In genomic region chr15:60720084-60720483, GRCh38 we compare ENCODE assay signal across 15 cellular contexts.
DNase-seq lines count a peak whose midpoint lies in the region; ATAC-seq and TF ChIP-seq lines count a peak whose summit lies in the region.
"Had no signal": no experiment of that assay in that cellular context is flagged by ENCODE, and none has a peak within 500 bp of the region (broad histone marks: within the 10 kb centered on the region; RNA-seq: fewer than 3 reads in every experiment).

No MANE protein-coding gene starts in this region.

- POLR2A ChIA-PET in naive thymus-derived CD8-positive, alpha-beta T cell (lab: Charles Lee), result interaction anchor here (0.8 to 1.2 kb wide), 3 partner anchors 11 to 124 kb away, joined by 3 to 5 read pairs (median 4); no protein-coding TSS in a partner anchor

- no peaks in the 10 kb centered on the region for H3K36me3 Mint-ChIP-seq in T-helper 2 cell treated with Interferon-gamma antibody and Interleukin-4, amounts not matched to agents 5 μg/mL and 100 μg/mL, for 36 hours (ENCODE audit: low read depth)
- peaks cover 6% of the 10 kb centered on the region for H3K36me3 Mint-ChIP-seq in activated T-helper 17 cell treated with anti-CD3 and anti-CD28 coated beads, Interleukin-2, amount 50 U/mL, for 72 hours (ENCODE audit: low read depth)
- H3K36me3 Mint-ChIP-seq in naive thymus-derived CD8-positive, alpha-beta T cell, result peaks cover 0 to 2% (median 2%) of the 10 kb centered on the region in 3 donors

- peak overlapping the region; percentile 61 for H3K4me3 Mint-ChIP-seq in T-helper 2 cell treated with Interferon-gamma antibody and Interleukin-4, amounts not matched to agents 5 μg/mL and 100 μg/mL, for 36 hours
- peak overlapping the region; percentile 77 for H3K4me3 Mint-ChIP-seq in activated T-helper 17 cell treated with anti-CD3 and anti-CD28 coated beads, Interleukin-2, amount 50 U/mL, for 72 hours
- peak overlapping the region in 9 of 10 donors; percentile 43 to 79 (median 73) for H3K4me3 Mint-ChIP-seq in naive thymus-derived CD8-positive, alpha-beta T cell

- ATAC-seq in activated T-helper 17 cell treated with anti-CD3 and anti-CD28 coated beads, Interleukin-2, amount 50 U/mL, for 72 hours (replicated peaks), result peak; percentile 10
- no peak for ATAC-seq in naive thymus-derived CD8-positive, alpha-beta T cell
- no peak for ATAC-seq in HG03175 (IDR thresholded peaks at IDR 0.05; ENCODE audit: unreplicated experiment)
- ATAC-seq: HCT116, left ventricle myocardium superior, psoas muscle had no signal

- in situ Hi-C loops in GM13977 (cut with MboI; ENCODE audit: low pct_unique_long_range_greater_than_20kb, low sequenced_read_pairs, unreplicated experiment), result no loop called here

- no peak overlapping the region for H3K27ac Mint-ChIP-seq in T-helper 2 cell treated with Interferon-gamma antibody and Interleukin-4, amounts not matched to agents 5 μg/mL and 100 μg/mL, for 36 hours
- H3K27ac Mint-ChIP-seq in activated T-helper 17 cell treated with anti-CD3 and anti-CD28 coated beads, Interleukin-2, amount 50 U/mL, for 72 hours, result peak overlapping the region; percentile 93
- peak overlapping the region; percentile 43 to 89 (median 83) for H3K27ac Mint-ChIP-seq in naive thymus-derived CD8-positive, alpha-beta T cell

- H3K9me3 Mint-ChIP-seq in T-helper 2 cell treated with Interferon-gamma antibody and Interleukin-4, amounts not matched to agents 5 μg/mL and 100 μg/mL, for 36 hours, result no peaks in the 10 kb centered on the region
- peaks cover 6% of the 10 kb centered on the region for H3K9me3 Mint-ChIP-seq in activated T-helper 17 cell treated with anti-CD3 and anti-CD28 coated beads, Interleukin-2, amount 50 U/mL, for 72 hours
- H3K9me3 Mint-ChIP-seq in naive thymus-derived CD8-positive, alpha-beta T cell, result no peaks in the 10 kb centered on the region

- no peak for DNase-seq in T-helper 2 cell treated with Interferon-gamma antibody and Interleukin-4, amounts not matched to agents 5 μg/mL and 100 μg/mL, for 36 hours (ENCODE audit: low spot score)
- no peak for DNase-seq in T-helper 2 cell
- peak; percentile 47 for DNase-seq in GM13977 (ENCODE audit: low spot score)
- DNase-seq in naive thymus-derived CD8-positive, alpha-beta T cell, result no peak
- no peak for DNase-seq in globus pallidus (ENCODE audit: low spot score)
- DNase-seq in DMS 273 treated with DMSO at 0.1 percent for 48 hours (lab: John Stamatoyannopoulos, UW), result no peak
- DNase-seq: 8988T, left ventricle myocardium superior, NCI-H1105 treated with DMSO at 0.1 percent for 48 hours, psoas muscle, SJCRH30, thyroid gland had no signal

- no peak for TF ChIP-seq CTCF in GM13977 (IDR thresholded peaks at IDR 0.05; ENCODE audit: extremely low read depth, insufficient read depth, missing control alignments)

- peaks cover 31% of the 10 kb centered on the region for H3K4me1 Mint-ChIP-seq in T-helper 2 cell treated with Interferon-gamma antibody and Interleukin-4, amounts not matched to agents 5 μg/mL and 100 μg/mL, for 36 hours (ENCODE audit: low read depth)
- peaks cover 64% of the 10 kb centered on the region for H3K4me1 Mint-ChIP-seq in activated T-helper 17 cell treated with anti-CD3 and anti-CD28 coated beads, Interleukin-2, amount 50 U/mL, for 72 hours
- H3K4me1 Mint-ChIP-seq in naive thymus-derived CD8-positive, alpha-beta T cell, result peaks cover 19 to 49% (median 40%) of the 10 kb centered on the region in 4 donors

- peaks cover 6% of the 10 kb centered on the region for H3K27me3 Mint-ChIP-seq in T-helper 2 cell treated with Interferon-gamma antibody and Interleukin-4, amounts not matched to agents 5 μg/mL and 100 μg/mL, for 36 hours (ENCODE audit: low read depth)
- no peaks in the 10 kb centered on the region for H3K27me3 Mint-ChIP-seq in activated T-helper 17 cell treated with anti-CD3 and anti-CD28 coated beads, Interleukin-2, amount 50 U/mL, for 72 hours
- H3K27me3 Mint-ChIP-seq in naive thymus-derived CD8-positive, alpha-beta T cell, result no peaks in the 10 kb centered on the region
